1 cellular context compared by ENCODE assay signal in genomic region chr20:51028616-51029263, GRCh38.
TF ChIP-seq lines count a peak whose summit lies in the region.

No MANE protein-coding gene starts in this region.

TF ChIP-seq in K562, 482 proteins besides CTCF, POLR2A, EP300 and RAD21 (continued from another document):
- TF ChIP-seq ZNF407 (IDR thresholded peaks at IDR 0.05; ENCODE audit: low read depth) (no peak), KDM5B (IDR thresholded peaks at IDR 0.05; ENCODE audit: insufficient replicate concordance, low read depth, low read length) (no peak)
